Comparison of ENCODE assay signal across 9 cellular contexts in the genomic region with DNA sequence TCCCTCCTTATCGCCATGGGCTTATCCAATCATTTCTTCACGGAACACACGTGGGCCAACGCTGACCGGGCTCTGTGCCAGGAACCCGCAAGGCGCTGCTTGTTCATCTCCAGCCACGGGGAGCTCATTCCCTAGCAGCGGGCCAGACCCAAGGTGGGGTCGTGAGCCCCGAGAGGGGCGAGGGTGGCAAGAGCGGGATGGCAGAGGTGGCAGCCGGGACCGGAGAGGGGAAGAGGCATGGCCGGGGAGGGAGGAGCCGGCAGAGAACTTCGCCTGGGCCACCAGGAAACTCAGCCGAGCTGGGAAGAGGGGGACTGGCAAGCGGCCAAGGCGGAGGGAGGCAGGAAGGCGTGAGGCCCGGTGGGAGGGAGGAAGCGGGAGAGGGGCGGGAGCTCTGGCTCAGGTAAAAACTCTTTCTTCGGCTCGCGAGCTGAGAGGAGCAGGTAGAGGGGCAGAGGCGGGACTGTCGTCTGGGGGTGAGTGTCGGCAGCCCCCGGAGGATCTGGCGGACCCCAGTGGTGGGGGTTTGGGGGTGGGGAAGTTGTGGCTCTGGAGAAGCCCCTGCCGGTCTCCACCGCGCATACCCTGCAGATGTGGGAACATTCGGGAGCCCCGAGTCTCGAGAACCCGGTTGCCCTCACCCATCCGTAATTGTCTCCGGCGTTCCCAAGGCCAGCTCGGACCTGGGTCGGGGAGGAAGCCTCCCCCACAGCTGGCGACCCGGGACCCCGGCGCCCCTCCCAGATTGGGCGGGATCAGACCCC. TPM values are rescaled to one million over a fixed set of nuclear protein-coding genes. Genes with fewer than 3 reads are reported as not detected.
DNase-seq lines count a peak whose midpoint lies in the region; ATAC-seq lines count a peak whose summit lies in the region.
"Had no signal": no experiment of that assay in that cellular context is flagged by ENCODE, and none has a peak within 500 bp of the region (broad histone marks: within the 10 kb centered on the region; RNA-seq: fewer than 3 reads in every experiment).

A gene with protein sequence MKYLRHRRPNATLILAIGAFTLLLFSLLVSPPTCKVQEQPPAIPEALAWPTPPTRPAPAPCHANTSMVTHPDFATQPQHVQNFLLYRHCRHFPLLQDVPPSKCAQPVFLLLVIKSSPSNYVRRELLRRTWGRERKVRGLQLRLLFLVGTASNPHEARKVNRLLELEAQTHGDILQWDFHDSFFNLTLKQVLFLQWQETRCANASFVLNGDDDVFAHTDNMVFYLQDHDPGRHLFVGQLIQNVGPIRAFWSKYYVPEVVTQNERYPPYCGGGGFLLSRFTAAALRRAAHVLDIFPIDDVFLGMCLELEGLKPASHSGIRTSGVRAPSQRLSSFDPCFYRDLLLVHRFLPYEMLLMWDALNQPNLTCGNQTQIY (plus strand): TSS at position 408 of the 764 bp plus-strand sequence. CDS start 12,670 bp downstream, outside the sequence.

- H2BK120ac ChIP-seq in neuronal stem cell (ENCODE audit: low read depth, low read length): peak within 1 kb of the TSS; percentile 14

- H3K27ac ChIP-seq in neuronal stem cell (replicated peaks; ENCODE audit: low read length): no peak within 1 kb of the TSS

- peak within 1 kb of the TSS; percentile 39 for H2BK5ac ChIP-seq in neuronal stem cell (ENCODE audit: low read length)

- peak within 1 kb of the TSS; percentile 64 for H3K18ac ChIP-seq in neuronal stem cell (ENCODE audit: low read length)

- H3K9ac ChIP-seq in neuronal stem cell (ENCODE audit: low read depth, low read length, poor library complexity): no peak within 1 kb of the TSS

- H2AFZ ChIP-seq in neuronal stem cell (ENCODE audit: low read length): peak within 1 kb of the TSS; percentile 66

- H2BK15ac ChIP-seq in neuronal stem cell (ENCODE audit: low read length): peak within 1 kb of the TSS; percentile 49

- H3K4me2 ChIP-seq in neuronal stem cell (ENCODE audit: insufficient read depth, low read length, poor library complexity, severe bottlenecking): peak within 1 kb of the TSS; percentile 11

- peak within 1 kb of the TSS; percentile 73 for H2BK12ac ChIP-seq in neuronal stem cell (ENCODE audit: low read length)

- peak within 1 kb of the TSS; percentile 37 for H3K4ac ChIP-seq in neuronal stem cell (ENCODE audit: low read length)

- H2AK5ac ChIP-seq in neuronal stem cell (ENCODE audit: low read depth, low read length): peak within 1 kb of the TSS; percentile 56

- peak within 1 kb of the TSS; percentile 85 for H3K23ac ChIP-seq in neuronal stem cell (ENCODE audit: low read depth, low read length, poor library complexity)

- no peak within 1 kb of the TSS for H3K14ac ChIP-seq in neuronal stem cell (ENCODE audit: low read length)

- no peak within 1 kb of the TSS for H4K8ac ChIP-seq in neuronal stem cell (ENCODE audit: low read depth, low read length)

- no peaks in the 10 kb centered on the region for H3K36me3 ChIP-seq in neuronal stem cell (replicated peaks in 1 of 2; ENCODE audit: control insufficient read depth in 2 of 2, insufficient read depth in 2 of 2, low read length in 2 of 2)

- ATAC-seq in GM21825 (IDR thresholded peaks at IDR 0.05; ENCODE audit: unreplicated experiment) (no peak), HG03354 (IDR thresholded peaks at IDR 0.05; ENCODE audit: poor library complexity, severe bottlenecking, unreplicated experiment) (no peak)

- H3K4me3 ChIP-seq in neuronal stem cell (ENCODE audit: low read length in 2 of 2): peak within 1 kb of the TSS in 1 of 2 donors; percentile 27

- H4K91ac ChIP-seq in neuronal stem cell (ENCODE audit: low read depth, low read length, poor library complexity): no peak within 1 kb of the TSS

- peaks cover 10 to 58% (median 31%) of the 10 kb centered on the region in 3 experiments for H3K27me3 ChIP-seq in neuronal stem cell (ENCODE audit: control insufficient read depth in 3 of 3, insufficient read depth in 3 of 3, low read depth in 1 of 3, low read length in 3 of 3)

- peaks cover 3% of the 10 kb centered on the region in 2 donors for H3K4me1 ChIP-seq in neuronal stem cell (ENCODE audit: control insufficient read depth in 2 of 2, insufficient read depth in 1 of 2, low read depth in 1 of 2, low read length in 2 of 2)

- DNase-seq in NCI-H1436 (lab: John Stamatoyannopoulos, UW): peak; percentile 44
- no peak for DNase-seq in NCI-H1436 treated with DMSO at 0.1 percent for 48 hours (lab: John Stamatoyannopoulos, UW)
- peak; percentile 74 for DNase-seq in NCI-H226
- DNase-seq in dermis blood vessel endothelial cell: peak; percentile 33
- no peak for DNase-seq in neuronal stem cell (ENCODE audit: low spot score)
- DNase-seq in germinal center (ENCODE audit: low spot score): no peak

- no CpG with 5 or more reads among the region's 50 CpGs for WGBS in neuronal stem cell (ENCODE audit: extremely low coverage in 2 of 2, insufficient read length in 2 of 2, insufficient replicate concordance in 1 of 2), 2 donors

- H3K79me1 ChIP-seq in neuronal stem cell (ENCODE audit: low read depth, low read length): no peaks in the 10 kb centered on the region

- peaks cover 0 to 2% of the 10 kb centered on the region in 2 donors for H3K9me3 ChIP-seq in neuronal stem cell (replicated peaks in 1 of 2; ENCODE audit: control insufficient read depth in 2 of 2, insufficient read depth in 1 of 2, low read depth in 1 of 2, low read length in 2 of 2)

RNA-seq across cellular contexts. Expression of the gene that starts here (rescaled TPM):
- 0.42 TPM in 1 of 2 replicates, not detected in the other for total RNA-seq in dermis blood vessel endothelial cell
- 0.03 TPM for polyA plus RNA-seq in neuronal stem cell (2013, experiment 1 of 2)
- not detected for polyA plus RNA-seq in neuronal stem cell (2013, experiment 2 of 2)
- total RNA-seq: temporal lobe had no signal

Comparison
In these comparisons a context has a peak if more than half of its experiments do, and no peak if none do; other contexts are left out.
1. DNase-seq: peak in NCI-H1436 (single experiment) and NCI-H226 (single experiment); none in NCI-H1436 treated with DMSO at 0.1 percent for 48 hours (single experiment), neuronal stem cell (single experiment) and germinal center (single experiment).
2. Peak in DNase-seq in dermis blood vessel endothelial cell; RNA of the gene not detected or under 1 TPM.